In genomic region chr11:71086687-71087258, GRCh38 we compare ENCODE assay signal across 8 cellular contexts.
DNase-seq lines count a peak whose midpoint lies in the region; ATAC-seq and TF ChIP-seq lines count a peak whose summit lies in the region.

No MANE protein-coding gene starts in this region.

- intact Hi-C loops in Right ventricle myocardium inferior (cut with DNase I), result loop anchor here (2.0 kb wide), 1 partner anchor 334 kb away; no protein-coding TSS in a partner anchor
- intact Hi-C loops in left ventricle myocardium superior (cut with micrococcal nuclease), result no loop called here

- no peaks in the 10 kb centered on the region for H3K9me3 Mint-ChIP-seq in osteocyte (ENCODE audit: unreplicated experiment)
- H3K9me3 Mint-ChIP-seq in T-helper 2 cell treated with Interferon-gamma antibody and Interleukin-4, amounts not matched to agents 5 μg/mL and 100 μg/mL, for 36 hours, result no peaks in the 10 kb centered on the region

- ATAC-seq in Right ventricle myocardium inferior (peak; percentile 23), left ventricle myocardium superior (no peak), HG03039 (IDR thresholded peaks at IDR 0.05; ENCODE audit: unreplicated experiment) (no peak)

- peak; percentile 63 for TF ChIP-seq CTCF in osteocyte (IDR thresholded peaks at IDR 0.05)

- H3K27me3 Mint-ChIP-seq in osteocyte (ENCODE audit: unreplicated experiment), result peaks cover 2% of the 10 kb centered on the region
- H3K27me3 Mint-ChIP-seq in T-helper 2 cell treated with Interferon-gamma antibody and Interleukin-4, amounts not matched to agents 5 μg/mL and 100 μg/mL, for 36 hours (ENCODE audit: low read depth), result no peaks in the 10 kb centered on the region

- no peaks in the 10 kb centered on the region for H3K36me3 Mint-ChIP-seq in osteocyte (ENCODE audit: unreplicated experiment)
- H3K36me3 Mint-ChIP-seq in T-helper 2 cell treated with Interferon-gamma antibody and Interleukin-4, amounts not matched to agents 5 μg/mL and 100 μg/mL, for 36 hours (ENCODE audit: low read depth), result no peaks in the 10 kb centered on the region

- no peak overlapping the region for H3K27ac Mint-ChIP-seq in osteocyte (ENCODE audit: unreplicated experiment)
- no peak overlapping the region for H3K27ac Mint-ChIP-seq in T-helper 2 cell treated with Interferon-gamma antibody and Interleukin-4, amounts not matched to agents 5 μg/mL and 100 μg/mL, for 36 hours

- no peaks in the 10 kb centered on the region for H3K4me1 Mint-ChIP-seq in osteocyte (ENCODE audit: unreplicated experiment)
- no peaks in the 10 kb centered on the region for H3K4me1 Mint-ChIP-seq in T-helper 2 cell treated with Interferon-gamma antibody and Interleukin-4, amounts not matched to agents 5 μg/mL and 100 μg/mL, for 36 hours (ENCODE audit: low read depth)

- no peak overlapping the region for H3K4me3 Mint-ChIP-seq in osteocyte (ENCODE audit: unreplicated experiment)
- H3K4me3 Mint-ChIP-seq in T-helper 2 cell treated with Interferon-gamma antibody and Interleukin-4, amounts not matched to agents 5 μg/mL and 100 μg/mL, for 36 hours, result no peak overlapping the region

- DNase-seq in Right ventricle myocardium inferior (ENCODE audit: missing footprints) (no peak), left ventricle myocardium superior (no peak), NCI-H2171 treated with DMSO at 0.1 percent for 48 hours (lab: John Stamatoyannopoulos, UW) (peak; percentile 71), cerebellar cortex (ENCODE audit: low spot score) (peak; percentile 43), osteocyte (ENCODE audit: extremely low spot score, unreplicated experiment) (no peak), pons (ENCODE audit: low spot score) (no peak)
- no peak for DNase-seq in T-helper 2 cell treated with Interferon-gamma antibody and Interleukin-4, amounts not matched to agents 5 μg/mL and 100 μg/mL, for 36 hours (ENCODE audit: low spot score)

Comparison
In these comparisons a context has a peak if more than half of its experiments do, and no peak if none do; other contexts are left out.
1. DNase-seq: peak in NCI-H2171 treated with DMSO at 0.1 percent for 48 hours (single experiment) and cerebellar cortex (single experiment); none in Right ventricle myocardium inferior (single experiment), left ventricle myocardium superior (single experiment), osteocyte (single experiment), T-helper 2 cell treated with Interferon-gamma antibody and Interleukin-4, amounts not matched to agents 5 μg/mL and 100 μg/mL, for 36 hours (single experiment) and pons (single experiment).